In genomic region chr2:173405171-173405750, GRCh38 we compare ENCODE assay signal across 22 cellular contexts. TPM values are rescaled to one million over a fixed set of nuclear protein-coding genes. Genes with fewer than 3 reads are reported as not detected.
DNase-seq lines count a peak whose midpoint lies in the region; ATAC-seq, FAIRE-seq and TF ChIP-seq lines count a peak whose summit lies in the region.
"Had no signal": no experiment of that assay in that cellular context is flagged by ENCODE, and none has a peak within 500 bp of the region (broad histone marks: within the 10 kb centered on the region; RNA-seq: fewer than 3 reads in every experiment).

No MANE protein-coding gene starts in this region.

- H3K27ac Mint-ChIP-seq in natural killer cell: no peak overlapping the region
- H3K27ac Mint-ChIP-seq: CD4-positive, CD25-positive, alpha-beta regulatory T cell; CD8-positive, alpha-beta memory T cell; HFFc6 had no signal

- H3K9me3 ChIP-seq in HEK293 (ENCODE audit: control insufficient read depth, insufficient read depth, low read depth, low read length): no peaks in the 10 kb centered on the region
- H3K9me3 ChIP-seq in SJSA1 (replicated peaks): no peaks in the 10 kb centered on the region
- no peaks in the 10 kb centered on the region for H3K9me3 ChIP-seq in aorta (ENCODE audit: control insufficient read depth, low read length)
- H3K9me3 ChIP-seq: BE2C had no signal

- no peaks in the 10 kb centered on the region for H3K9me3 Mint-ChIP-seq in natural killer cell
- H3K9me3 Mint-ChIP-seq: CD8-positive, alpha-beta memory T cell; HFFc6 had no signal

- 66 to 76% methylated on average over 7 of the region's 7 CpGs for WGBS in aorta, 2 donors

- CTCF ChIA-PET in HEK293 (lab: Yijun Ruan, JAX): interaction anchor here (0.7 to 2.2 kb wide), 4 partner anchors 44 to 196 kb away, joined by 3 to 14 read pairs (median 6); no protein-coding TSS in a partner anchor

- peaks cover 34 to 47% of the 10 kb centered on the region in 2 donors for H3K27me3 Mint-ChIP-seq in natural killer cell (ENCODE audit: low read depth in 2 of 2)

- peak; percentile 94 for FAIRE-seq in endometrium (lab: Jason Lieb, UNC)
- FAIRE-seq: A204.1, H54 had no signal

- peaks cover 4 to 6% of the 10 kb centered on the region in 2 donors for H3K4me1 Mint-ChIP-seq in natural killer cell

- H3K36me3 Mint-ChIP-seq in natural killer cell: no peaks in the 10 kb centered on the region
- H3K36me3 Mint-ChIP-seq: CD4-positive, CD25-positive, alpha-beta regulatory T cell; CD8-positive, alpha-beta memory T cell had no signal

- H3K4me3 ChIP-seq in HEK293 (ENCODE audit: low read depth, low read length): no peak overlapping the region
- H3K4me3 ChIP-seq in SJSA1: no peak overlapping the region
- H3K4me3 ChIP-seq in aorta (ENCODE audit: low read length in 2 of 2): no peak overlapping the region

- TF ChIP-seq CTCF in HEK293 (tag by site-specific recombination; IDR thresholded peaks at IDR 0.05) (no peak), natural killer cell (IDR thresholded peaks at IDR 0.05) (no peak)

- no peaks in the 10 kb centered on the region for H3K27me3 ChIP-seq in SJSA1 (replicated peaks)
- H3K27me3 ChIP-seq in aorta (ENCODE audit: control insufficient read depth in 1 of 2, insufficient read depth in 2 of 2, low read length in 1 of 2): peaks cover 0 to 1% of the 10 kb centered on the region in 2 donors

- DNase-seq in SJSA1 (ENCODE audit: low read depth in 1 of 2, low spot score in 2 of 2) (peak; percentile 91 to 98), natural killer cell (no peak), aorta (no peak)
- DNase-seq: ACHN; BE2C; C1 segment of cervical spinal cord; CD4-positive, CD25-positive, alpha-beta regulatory T cell; CD8-positive, alpha-beta memory T cell; COR-L47; DMS 273 treated with DMSO at 0.1 percent for 48 hours; DMS53; DND-41; EL; HCEC 1CT; HFFc6 had no signal

- POLR2A ChIA-PET in HEK293 (lab: Yijun Ruan, JAX): no interaction called here

- H3K27ac ChIP-seq in HEK293 (ENCODE audit: extremely low read depth, low read depth, low read length) (no peak overlapping the region), SJSA1 (peak overlapping the region; percentile 0; the same call in 1 of the 2 replicates), aorta (ENCODE audit: low read depth in 1 of 2, low read length in 2 of 2) (no peak overlapping the region)
- H3K27ac ChIP-seq: HL-60 had no signal

- no peak overlapping the region for H3K4me3 Mint-ChIP-seq in natural killer cell
- H3K4me3 Mint-ChIP-seq: CD4-positive, CD25-positive, alpha-beta regulatory T cell; CD8-positive, alpha-beta memory T cell; HFFc6 had no signal

- ATAC-seq in HG03342 (IDR thresholded peaks at IDR 0.05; ENCODE audit: unreplicated experiment) (no peak), natural killer cell (no peak), aorta (ENCODE audit: low FRiP score) (no peak), HG02885 (IDR thresholded peaks at IDR 0.05; ENCODE audit: poor library complexity, unreplicated experiment) (no peak)

- no peaks in the 10 kb centered on the region for H3K36me3 ChIP-seq in HEK293 (ENCODE audit: control insufficient read depth in 2 of 2, insufficient read depth in 1 of 2, low read length in 2 of 2)
- no peaks in the 10 kb centered on the region for H3K36me3 ChIP-seq in SJSA1
- H3K36me3 ChIP-seq in aorta (ENCODE audit: control insufficient read depth in 1 of 2, insufficient read depth in 2 of 2, low read length in 1 of 2): no peaks in the 10 kb centered on the region
- H3K36me3 ChIP-seq: BE2C had no signal

- H3K4me1 ChIP-seq in HEK293 (ENCODE audit: control insufficient read depth, insufficient read depth, low read length) (no peaks in the 10 kb centered on the region), SJSA1 (replicated peaks) (peaks cover 50% of the 10 kb centered on the region), aorta (ENCODE audit: control insufficient read depth in 1 of 2, insufficient read depth in 2 of 2, low read length in 2 of 2) (no peaks in the 10 kb centered on the region)
- H3K4me1 ChIP-seq: BE2C had no signal

- intact Hi-C loops in natural killer cell (cut with micrococcal nuclease) (no loop called here), aorta (cut with DNase I) (loop anchor here (5.0 to 10.0 kb wide), 5 partner anchors 42 to 680 kb away; no protein-coding TSS in a partner anchor)

TF ChIP-seq in HEK293, 187 proteins besides CTCF, POLR2A, EP300 and RAD21:
- TF ChIP-seq ZNF140 (tag by site-specific recombination; IDR thresholded peaks at IDR 0.05) (no peak), ZFHX2 (tag by site-specific recombination; conservative IDR thresholded peaks at IDR 0.05) (0 out of 2 replicates have a peak, but pooled peaks have one; percentile 16)

RNA-seq across cellular contexts. Expression of gene CDCA7, which starts 50.6 kb away (rescaled TPM):
- total RNA-seq in SJSA1 (2014; rRNA removed; shearing (Covaris generic)): 54.4 and 60.7 TPM in 2 replicates
- 1 to 10 TPM; 1.4 to 1.6 (median 1.5) TPM for total RNA-seq in natural killer cell
- 1 to 10 TPM; 1.0 to 2.8 TPM for total RNA-seq in aorta
- polyA plus RNA-seq in aorta: 1 to 10 TPM in 1 of 2 donors, under 1 TPM in 1; 0.10 to 1.5 TPM

Comparison
In these comparisons a context has a peak if more than half of its experiments do, and no peak if none do; other contexts are left out.
1. DNase-seq: peak in SJSA1 (2 of 2); none in natural killer cell (single experiment) and aorta (0 of 2).
2. RNA of gene CDCA7, which starts 50.6 kb away (total RNA-seq): 54.4 to 60.7 TPM in SJSA1; 1.0 to 2.8 TPM in aorta and 1.4 to 1.6 TPM in natural killer cell; every median in the first group is over 10 times any median in the second.